In the genomic region with DNA sequence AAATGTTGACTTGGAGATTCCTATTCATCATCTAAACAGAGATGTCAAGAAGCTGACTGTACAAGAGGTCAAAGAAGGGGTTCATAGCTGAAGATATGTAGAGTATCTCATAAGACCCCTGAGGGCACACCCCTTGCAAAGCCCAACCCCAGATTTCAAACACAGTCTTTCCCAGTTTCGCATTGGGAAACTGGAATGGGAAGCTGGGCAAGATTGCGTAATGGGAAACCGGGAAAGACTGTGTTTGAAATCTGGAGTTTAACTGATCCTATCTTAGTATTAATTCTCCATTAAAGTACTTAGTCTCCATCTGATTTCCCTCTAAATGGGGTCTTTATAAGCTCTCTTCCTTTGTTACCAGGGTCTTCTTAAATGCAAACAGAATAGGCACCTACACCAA, we compare ENCODE assay signal across 26 cellular contexts.
"Had no signal": no experiment of that assay in that cellular context is flagged by ENCODE, and none has a peak within 500 bp of the region (broad histone marks: within the 10 kb centered on the region; RNA-seq: fewer than 3 reads in every experiment).

No MANE protein-coding gene starts in this region.

- H3K4me3 ChIP-seq: breast epithelium, SJSA1 had no signal

- H3K27me3 ChIP-seq: breast epithelium, SJSA1 had no signal

- ATAC-seq: PC-3, SK-N-SH treated with all-trans-retinoic acid at 6 μM for 48 hours, T-helper 17 cell, WTC11 had no signal

- H3K4me3 Mint-ChIP-seq: activated CD8-positive, alpha-beta T cell treated with anti-CD3 and anti-CD28 coated beads, Interleukin-2, amount 10 ng/mL, durations not matched to agents 7 days and 5 days; activated naive CD4-positive, alpha-beta T cell treated with anti-CD3 and anti-CD28 coated beads, Interleukin-2, amount 50 U/mL, for 24 hours; activated T-helper 1 cell treated with anti-CD3 and anti-CD28 coated beads, Interleukin-12 subunit alpha, Interleukin-12 subunit beta, Interleukin-2, Interleukin-4 antibody, amounts not matched to agents 30 ng/mL and 10 ng/mL and 1 ng/mL, durations not matched to agents 14 hours and 24 hours and 36 hours; T-helper 17 cell; WTC11 had no signal

- H3K36me3 ChIP-seq: breast epithelium, SJSA1 had no signal

- H3K27ac Mint-ChIP-seq: activated CD8-positive, alpha-beta T cell treated with anti-CD3 and anti-CD28 coated beads, Interleukin-2, amount 10 ng/mL, durations not matched to agents 7 days and 5 days; activated naive CD4-positive, alpha-beta T cell treated with anti-CD3 and anti-CD28 coated beads, Interleukin-2, amount 50 U/mL, for 24 hours; activated T-helper 1 cell treated with anti-CD3 and anti-CD28 coated beads, Interleukin-12 subunit alpha, Interleukin-12 subunit beta, Interleukin-2, Interleukin-4 antibody, amounts not matched to agents 30 ng/mL and 10 ng/mL and 1 ng/mL, durations not matched to agents 14 hours and 24 hours and 36 hours; T-helper 17 cell; WTC11 had no signal

- H3K36me3 Mint-ChIP-seq: activated naive CD4-positive, alpha-beta T cell treated with anti-CD3 and anti-CD28 coated beads, Interleukin-2, amount 50 U/mL, for 24 hours; WTC11 had no signal

- DNase-seq: activated CD4-positive, alpha-beta T cell treated with anti-CD3 and anti-CD28 coated beads for 48 hours; activated CD4-positive, alpha-beta T cell treated with anti-CD3 and anti-CD28 coated beads, Interleukin-2, amount 50 U/mL, for 4 hours; activated CD4-positive, CD25-positive, alpha-beta regulatory T cell treated with anti-CD3 and anti-CD28 coated beads, Interleukin-2, amount 50 U/mL, for 72 hours; activated CD8-positive, alpha-beta memory T cell treated with anti-CD3 and anti-CD28 coated beads, Interleukin-2, amount 50 U/mL, for 48 hours; activated CD8-positive, alpha-beta T cell treated with anti-CD3 and anti-CD28 coated beads, Interleukin-2, amount 10 ng/mL, durations not matched to agents 7 days and 5 days; activated effector memory CD4-positive, alpha-beta T cell treated with Interleukin-2 at 50 U/mL for 16 hours; activated naive CD4-positive, alpha-beta T cell; activated T-cell treated with anti-CD3 and anti-CD28 coated beads, Interleukin-2, amount 50 U/mL, for 1 hour; aorta; caudate nucleus; NCI-H1092; NCI-H1417; NCI-H1930; NCI-H2171; NCI-H2227 treated with DMSO at 0.1 percent for 48 hours; NCI-H526; PC-3; SHP77; T-helper 17 cell; T-helper 9 cell had no signal

- H3K4me1 Mint-ChIP-seq: T-helper 17 cell, WTC11 had no signal

- H3K9me3 Mint-ChIP-seq: WTC11 had no signal

- H3K4me1 ChIP-seq: breast epithelium, SJSA1 had no signal

- H3K27me3 Mint-ChIP-seq: activated naive CD4-positive, alpha-beta T cell treated with anti-CD3 and anti-CD28 coated beads, Interleukin-2, amount 50 U/mL, for 24 hours; T-helper 17 cell had no signal

- H3K27ac ChIP-seq: SJSA1 had no signal

- H3K9me3 ChIP-seq: breast epithelium, SJSA1 had no signal
